21 cellular contexts compared by ENCODE assay signal in genomic region chr10:121293121-121293520, GRCh38.
A peak's percentile ranks its signal among the peaks of the same experiment; 100 is the strongest.
DNase-seq lines count a peak whose midpoint lies in the region; ATAC-seq and TF ChIP-seq lines count a peak whose summit lies in the region.
"Had no signal": no experiment of that assay in that cellular context is flagged by ENCODE, and none has a peak within 500 bp of the region (broad histone marks: within the 10 kb centered on the region; RNA-seq: fewer than 3 reads in every experiment).

No MANE protein-coding gene starts in this region.

- DNase-seq in ELF-1 (ENCODE audit: low read depth, low spot score) = peak; percentile 77
- DNase-seq in SK-N-DZ (ENCODE audit: low spot score) = peak; percentile 23
- DNase-seq in left kidney (ENCODE audit: low read depth, low spot score) = peak; percentile 71
- peak; percentile 72 for DNase-seq in retina
- no peak for DNase-seq in 8988T
- DNase-seq in right atrium auricular region (ENCODE audit: low spot score) = no peak
- DNase-seq: Calu3; CD8-positive, alpha-beta memory T cell; DMS53; H9; HFFc6; KG1; NCI-H1105; NCI-H146; NCI-H2029 treated with DMSO at 0.1 percent for 48 hours; NCI-H226; NCI-H524 treated with DMSO at 0.1 percent for 48 hours; NCI-H82; Peyer's patch had no signal

- H3K4me3 ChIP-seq in right atrium auricular region = no peak overlapping the region
- H3K4me3 ChIP-seq: Peyer's patch had no signal

- H3K27ac ChIP-seq in right atrium auricular region = no peak overlapping the region
- H3K27ac ChIP-seq: C4-2B, Peyer's patch had no signal

- ATAC-seq in GM18873 (IDR thresholded peaks at IDR 0.05; ENCODE audit: low FRiP score, unreplicated experiment) = no peak

- H3K9me3 ChIP-seq in right atrium auricular region = no peaks in the 10 kb centered on the region
- H3K9me3 ChIP-seq: Peyer's patch had no signal

- H3K36me3 ChIP-seq in right atrium auricular region = no peaks in the 10 kb centered on the region
- H3K36me3 ChIP-seq: Peyer's patch had no signal

- H3K4me1 ChIP-seq in right atrium auricular region = peaks cover 0 to 7% of the 10 kb centered on the region in 2 donors
- H3K4me1 ChIP-seq: Peyer's patch had no signal

- no peak for TF ChIP-seq CTCF in right atrium auricular region (IDR thresholded peaks at IDR 0.05)

- H3K27me3 ChIP-seq in right atrium auricular region = no peaks in the 10 kb centered on the region
- H3K27me3 ChIP-seq: Peyer's patch had no signal

Comparison
In these comparisons a context has a peak if more than half of its experiments do, and no peak if none do; other contexts are left out.
1. DNase-seq: peak in ELF-1 (single experiment), SK-N-DZ (single experiment), left kidney (single experiment) and retina (single experiment); none in 8988T (single experiment) and right atrium auricular region (single experiment).